ENCODE assay signal across 1 cellular context in the genomic region with DNA sequence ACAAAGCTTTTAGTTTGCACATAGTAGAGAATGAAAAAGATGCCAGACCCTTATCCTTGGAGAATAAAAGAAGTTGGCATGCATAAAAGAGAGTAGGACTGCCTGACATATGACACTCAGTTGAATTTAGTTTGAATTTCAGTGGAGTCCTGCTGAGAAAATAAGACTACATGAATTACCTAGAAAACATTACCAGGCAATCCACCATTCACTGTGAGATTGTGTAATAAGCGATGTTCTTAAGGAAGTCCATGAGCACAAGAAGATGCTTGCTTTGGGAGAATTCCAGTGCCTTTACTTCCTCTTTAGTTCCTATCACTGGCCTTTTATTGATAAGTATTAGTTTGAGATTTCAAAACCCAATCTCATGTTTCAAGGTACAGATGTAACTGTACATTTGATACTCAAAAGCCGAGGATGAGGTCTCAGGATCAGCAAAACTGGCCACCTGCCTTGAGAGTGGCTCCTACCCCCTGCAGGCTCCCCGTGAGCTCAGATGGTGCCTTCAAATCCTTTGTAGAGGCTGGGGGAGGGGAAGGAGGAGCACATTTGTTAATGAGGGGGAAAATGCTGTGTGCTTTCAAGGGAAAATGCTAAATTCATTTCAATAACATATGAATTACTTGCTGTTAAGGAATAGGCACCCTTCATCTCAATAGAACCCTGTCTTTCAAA.
TF ChIP-seq lines count a peak whose summit lies in the region.

No MANE protein-coding gene starts in this region.

TF ChIP-seq in HepG2, 621 proteins besides CTCF, POLR2A, EP300 and RAD21:
- peak; percentile 34; the same call in 1 of the 2 replicates for TF ChIP-seq CEBPB (IDR thresholded peaks at IDR 0.05; ENCODE audit: borderline replicate concordance, low read depth, low read length)
- TF ChIP-seq NR2F1 (CRISPR knock-in tag; IDR thresholded peaks at IDR 0.05) = no peak
